ENCODE assay signal across 10 cellular contexts in the genomic region with DNA sequence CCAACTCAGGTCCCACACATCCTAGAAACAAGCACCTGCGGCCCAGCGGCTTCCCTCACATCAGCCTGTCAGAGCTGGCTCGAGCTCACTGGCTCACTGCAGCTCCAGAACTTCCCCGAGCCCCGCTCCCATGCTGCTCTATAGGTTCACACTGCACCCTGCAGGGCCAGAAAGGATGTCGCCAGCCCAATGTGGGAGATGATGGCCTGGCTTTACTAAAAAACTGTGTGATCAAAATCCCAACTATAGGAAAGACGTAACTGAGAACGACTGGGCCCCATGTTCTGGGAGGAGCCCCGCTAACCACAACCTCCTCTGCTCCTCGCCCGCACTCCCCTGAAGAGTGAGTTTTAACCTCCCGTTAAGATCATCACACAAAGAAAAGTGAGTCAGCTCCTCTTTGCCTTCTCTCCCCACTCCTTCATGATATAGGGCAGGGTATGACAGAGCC. TPM values are rescaled to one million over a fixed set of nuclear protein-coding genes. Genes with fewer than 3 reads are reported as not detected.
DNase-seq lines count a peak whose midpoint lies in the region; ATAC-seq, FAIRE-seq and TF ChIP-seq lines count a peak whose summit lies in the region.
"Had no signal": no experiment of that assay in that cellular context is flagged by ENCODE, and none has a peak within 500 bp of the region (broad histone marks: within the 10 kb centered on the region; RNA-seq: fewer than 3 reads in every experiment).

No MANE protein-coding gene starts in this region.

- H3K79me2 ChIP-seq in HepG2 (ENCODE audit: insufficient read depth, low read length) = peaks cover 92% of the 10 kb centered on the region

- peaks cover 70 to 84% (median 76%) of the 10 kb centered on the region in 3 donors for H3K4me1 Mint-ChIP-seq in T-cell
- peaks cover 69% of the 10 kb centered on the region for H3K4me1 Mint-ChIP-seq in stimulated activated effector memory CD8-positive, alpha-beta T cell treated with anti-CD3 and anti-CD28 coated beads, Interleukin-12 subunit alpha, Interleukin-12 subunit beta, amount 100 ng/mL, for 72 hours

- FAIRE-seq in HepG2 (lab: Jason Lieb, UNC) = no peak
- FAIRE-seq: colon had no signal

- TF ChIP-seq POLR2A in HepG2 (IDR thresholded peaks at IDR 0.05; ENCODE audit: insufficient read depth in 1 of 2, low read depth in 2 of 2, low read length in 2 of 2) = no peak

- TF ChIP-seq EP300 in HepG2 (IDR thresholded peaks at IDR 0.05; ENCODE audit: low read depth in 2 of 2, low read length in 2 of 2) (no peak), HepG2 (CRISPR knock-in tag; IDR thresholded peaks at IDR 0.05; ENCODE audit: borderline replicate concordance) (no peak)

- DNase-seq in T-cell (peak; percentile 41 to 75 (median 61)), HepG2 (ENCODE audit: low spot score) (no peak), GM19240 (ENCODE audit: insufficient read length, low spot score) (no peak), HCEC 1CT (no peak)
- DNase-seq in activated effector memory CD4-positive, alpha-beta T cell treated with anti-CD3 and anti-CD28 coated beads, Interleukin-2, amount 50 U/mL, for 16 hours = peak; percentile 90
- DNase-seq in stimulated activated effector memory CD8-positive, alpha-beta T cell treated with anti-CD3 and anti-CD28 coated beads, Interleukin-12 subunit alpha, Interleukin-12 subunit beta, amount 100 ng/mL, for 72 hours (ENCODE audit: low spot score in 2 of 2) = peak; percentile 46 to 86
- DNase-seq: NCI-H1092 treated with DMSO at 0.1 percent for 48 hours had no signal

- no peak overlapping the region; a peak in 1 of 6 replicates for H3K4me3 ChIP-seq in HepG2 (replicated peaks in 1 of 3; ENCODE audit: insufficient read depth in 1 of 3, low read depth in 2 of 3, low read length in 3 of 3)

- peaks cover 88% of the 10 kb centered on the region for H4K20me1 ChIP-seq in HepG2 (ENCODE audit: insufficient read depth, low read length)

- H3K27me3 Mint-ChIP-seq in T-cell = no peaks in the 10 kb centered on the region

- no peaks in the 10 kb centered on the region for H3K9me3 ChIP-seq in HepG2 (ENCODE audit: low read length)

- H3K27ac ChIP-seq in HepG2 (ENCODE audit: extremely low read length, insufficient read depth, low read length) = no peak overlapping the region

- no peak for TF ChIP-seq RAD21 in HepG2 (CRISPR knock-in tag; IDR thresholded peaks at IDR 0.05)

- H3K4me1 ChIP-seq in HepG2 (ENCODE audit: insufficient read depth, low read length) = peaks cover 61% of the 10 kb centered on the region

- no peak for TF ChIP-seq CTCF in HepG2 (CRISPR knock-in tag; IDR thresholded peaks at IDR 0.05)

- H3K4me3 Mint-ChIP-seq in T-cell = peak overlapping the region; percentile 73 to 92 (median 76)
- peak overlapping the region; percentile 89 for H3K4me3 Mint-ChIP-seq in stimulated activated effector memory CD8-positive, alpha-beta T cell treated with anti-CD3 and anti-CD28 coated beads, Interleukin-12 subunit alpha, Interleukin-12 subunit beta, amount 100 ng/mL, for 72 hours

- no peaks in the 10 kb centered on the region for H3K9me3 Mint-ChIP-seq in T-cell
- H3K9me3 Mint-ChIP-seq in stimulated activated effector memory CD8-positive, alpha-beta T cell treated with anti-CD3 and anti-CD28 coated beads, Interleukin-12 subunit alpha, Interleukin-12 subunit beta, amount 100 ng/mL, for 72 hours = no peaks in the 10 kb centered on the region

- intact Hi-C loops in HepG2 (cut with micrococcal nuclease; ENCODE audit: unreplicated experiment) = no loop called here

- ATAC-seq in T-cell (replicated peaks in 1 of 4) = peak; percentile 53 to 67 (median 54)
- ATAC-seq in HepG2 = no peak
- ATAC-seq in stimulated activated effector memory CD8-positive, alpha-beta T cell treated with anti-CD3 and anti-CD28 coated beads, Interleukin-12 subunit alpha, Interleukin-12 subunit beta, amount 100 ng/mL, for 72 hours = peak; percentile 73
- no peak for ATAC-seq in HG03457 (IDR thresholded peaks at IDR 0.05; ENCODE audit: unreplicated experiment)
- no peak for ATAC-seq in HG02571 (IDR thresholded peaks at IDR 0.05; ENCODE audit: unreplicated experiment)

- H3K9ac ChIP-seq in HepG2 (ENCODE audit: insufficient read depth, low read depth, low read length) = no peak overlapping the region

- POLR2A ChIA-PET in T-cell (lab: Charles Lee) (interaction anchor here (0.6 to 1.5 kb wide), 5 partner anchors 9 to 341 kb away, joined by 3 to 9 read pairs (median 5); a partner anchor contains a TSS), HepG2 (lab: Yijun Ruan, JAX) (interaction anchor here (0.8 to 1.8 kb wide), 6 partner anchors 8 to 23 kb away, joined by 3 to 7 read pairs (median 4); a partner anchor contains a TSS)

- no TSS peak for BruUV-seq in HepG2 (replicated peaks; lab: Mats Ljungman, UMichigan)

- H2AFZ ChIP-seq in HepG2 (ENCODE audit: low read length) = no peak overlapping the region

- peaks cover 16 to 71% of the 10 kb centered on the region in 2 experiments for H3K36me3 ChIP-seq in HepG2 (replicated peaks in 1 of 2; ENCODE audit: control insufficient read depth in 1 of 2, insufficient read depth in 2 of 2, low read length in 2 of 2)

- CTCF ChIA-PET in T-cell (lab: Charles Lee) (interaction anchor here (0.9 to 2.7 kb wide), 14 partner anchors 10 to 185 kb away, joined by 3 to 16 read pairs (median 4); a partner anchor contains a TSS), HepG2 (lab: Yijun Ruan, JAX; ENCODE audit: low intra/inter-chr PET ratio, low total read pairs) (no interaction called here)

- H3K36me3 Mint-ChIP-seq in T-cell = peaks cover 17% of the 10 kb centered on the region
- H3K36me3 Mint-ChIP-seq in stimulated activated effector memory CD8-positive, alpha-beta T cell treated with anti-CD3 and anti-CD28 coated beads, Interleukin-12 subunit alpha, Interleukin-12 subunit beta, amount 100 ng/mL, for 72 hours = peaks cover 92% of the 10 kb centered on the region

- peak overlapping the region; percentile 30 for H3K4me2 ChIP-seq in HepG2 (ENCODE audit: low read depth, low read length)

- in situ Hi-C loops in HepG2 (cut with HindIII; ENCODE audit: extremely low pct_ligation_motif_present, low pct_unique_long_range_greater_than_20kb) = no loop called here

- 87% methylated on average over 11 of the region's 12 CpGs for WGBS in HepG2 (ENCODE audit: low lambda C conversion rate)

- peak overlapping the region; percentile 93 to 95 for H3K27ac Mint-ChIP-seq in T-cell
- peak overlapping the region; percentile 98 for H3K27ac Mint-ChIP-seq in stimulated activated effector memory CD8-positive, alpha-beta T cell treated with anti-CD3 and anti-CD28 coated beads, Interleukin-12 subunit alpha, Interleukin-12 subunit beta, amount 100 ng/mL, for 72 hours

- no peaks in the 10 kb centered on the region for H3K27me3 ChIP-seq in HepG2 (ENCODE audit: control insufficient read depth in 1 of 2, insufficient read depth in 2 of 2, low read length in 2 of 2)

RNA-seq across cellular contexts. Expression of a gene that starts 4.6 kb away (rescaled TPM):
- 100 to 1,000 TPM in 4 of 5 donors, 10 to 100 TPM in 1; 73.5 to 114 (median 107) TPM for total RNA-seq in T-cell
- 135 and 265 TPM in 2 replicates for total RNA-seq in HepG2 (2016; rRNA removed; fragmentation: Illumina TruSeq; extraction: Trizol)
- 32.2 and 32.9 TPM in 2 replicates for total RNA-seq in HepG2 (2016; cell fraction: cytosol; rRNA removed; fragmentation: Illumina TruSeq; extraction: Trizol; ENCODE audit: low read depth)
- 115 and 269 TPM in 2 replicates for total RNA-seq in HepG2 (2016; cell fraction: insoluble cytoplasmic fraction; rRNA removed; fragmentation: Illumina TruSeq; extraction: Trizol)
- 110 and 114 TPM in 2 replicates for total RNA-seq in HepG2 (2016; cell fraction: membrane; rRNA removed; fragmentation: Illumina TruSeq; extraction: Trizol)
- total RNA-seq in HepG2 (2016; cell fraction: nucleus; rRNA removed; fragmentation: Illumina TruSeq; extraction: Trizol) = 228 and 275 TPM in 2 replicates
- polyA plus RNA-seq in HepG2 (2011; rRNA removed) = 220 and 224 TPM in 2 replicates
- polyA plus RNA-seq in HepG2 (2011; cell fraction: cytosol; rRNA removed) = 264 and 277 TPM in 2 replicates
- polyA plus RNA-seq in HepG2 (2011; cell fraction: nucleus; rRNA removed) = 180 and 191 TPM in 2 replicates
- polyA plus RNA-seq in HepG2 (2012) = 188 and 224 TPM in 2 replicates
- polyA plus RNA-seq in HepG2 (2016; cell fraction: cytosol; fragmentation: Illumina TruSeq; extraction: Trizol; ENCODE audit: low read depth) = 32.1 and 37.0 TPM in 2 replicates
- 124 and 145 TPM in 2 replicates for polyA plus RNA-seq in HepG2 (2016; cell fraction: insoluble cytoplasmic fraction; fragmentation: Illumina TruSeq; extraction: Trizol; ENCODE audit: low read depth)
- 76.2 and 78.0 TPM in 2 replicates for polyA plus RNA-seq in HepG2 (2016; cell fraction: membrane; fragmentation: Illumina TruSeq; extraction: Trizol; ENCODE audit: low read depth)
- polyA plus RNA-seq in HepG2 (2016; cell fraction: nucleus; fragmentation: Illumina TruSeq; extraction: Trizol; ENCODE audit: insufficient read depth, low read depth) = 397 and 400 TPM in 2 replicates
- polyA minus RNA-seq in HepG2 (2011; rRNA and poly(A)+ RNA removed; ENCODE audit: low replicate concordance) = 375 and 710 TPM in 2 replicates
- polyA minus RNA-seq in HepG2 (2011; cell fraction: cytosol; rRNA and poly(A)+ RNA removed) = 173 and 200 TPM in 2 replicates
- 72.5 and 84.8 TPM in 2 replicates for polyA minus RNA-seq in HepG2 (2011; cell fraction: nucleus; rRNA and poly(A)+ RNA removed)

RNA-seq across cellular contexts. Expression of a gene that starts 4.9 kb away (rescaled TPM):
- total RNA-seq in T-cell (1 to 10 TPM in 2 of 5 donors, under 1 TPM in 3; 0.49 to 1.1 (median 0.70) TPM), HepG2 (2016; rRNA removed; fragmentation: Illumina TruSeq; extraction: Trizol) (1.1 and 2.2 TPM in 2 replicates)
- 3.2 and 4.6 TPM in 2 replicates for total RNA-seq in HepG2 (2016; cell fraction: cytosol; rRNA removed; fragmentation: Illumina TruSeq; extraction: Trizol; ENCODE audit: low read depth)
- 1.6 TPM in 2 replicates for total RNA-seq in HepG2 (2016; cell fraction: insoluble cytoplasmic fraction; rRNA removed; fragmentation: Illumina TruSeq; extraction: Trizol)
- total RNA-seq in HepG2 (2016; cell fraction: membrane; rRNA removed; fragmentation: Illumina TruSeq; extraction: Trizol) = 3.7 and 4.8 TPM in 2 replicates
- 0.53 and 0.75 TPM in 2 replicates for total RNA-seq in HepG2 (2016; cell fraction: nucleus; rRNA removed; fragmentation: Illumina TruSeq; extraction: Trizol)
- 1.5 and 3.8 TPM in 2 replicates for polyA plus RNA-seq in HepG2 (2011; rRNA removed)
- polyA plus RNA-seq in HepG2 (2011; cell fraction: cytosol; rRNA removed) = 2.0 and 2.7 TPM in 2 replicates
- polyA plus RNA-seq in HepG2 (2011; cell fraction: nucleus; rRNA removed) = 0.87 and 3.7 TPM in 2 replicates
- polyA plus RNA-seq in HepG2 (2012) = 3.1 and 4.8 TPM in 2 replicates
- 4.2 and 4.8 TPM in 2 replicates for polyA plus RNA-seq in HepG2 (2016; cell fraction: cytosol; fragmentation: Illumina TruSeq; extraction: Trizol; ENCODE audit: low read depth)
- polyA plus RNA-seq in HepG2 (2016; cell fraction: insoluble cytoplasmic fraction; fragmentation: Illumina TruSeq; extraction: Trizol; ENCODE audit: low read depth) = 1.5 and 2.2 TPM in 2 replicates
- 3.8 and 5.3 TPM in 2 replicates for polyA plus RNA-seq in HepG2 (2016; cell fraction: membrane; fragmentation: Illumina TruSeq; extraction: Trizol; ENCODE audit: low read depth)
- polyA plus RNA-seq in HepG2 (2016; cell fraction: nucleus; fragmentation: Illumina TruSeq; extraction: Trizol; ENCODE audit: insufficient read depth, low read depth) = 1.2 and 2.1 TPM in 2 replicates
- polyA minus RNA-seq in HepG2 (2011; rRNA and poly(A)+ RNA removed; ENCODE audit: low replicate concordance) = 0.56 and 1.5 TPM in 2 replicates
- polyA minus RNA-seq in HepG2 (2011; cell fraction: cytosol; rRNA and poly(A)+ RNA removed) = 0.59 TPM in 1 of 2 replicates, not detected in the other
- 0.77 and 1.1 TPM in 2 replicates for polyA minus RNA-seq in HepG2 (2011; cell fraction: nucleus; rRNA and poly(A)+ RNA removed)

RNA-seq across cellular contexts. Expression of a gene that starts 14.9 kb away (rescaled TPM):
- total RNA-seq in T-cell (10 to 100 TPM; 17.0 to 25.3 (median 24.9) TPM), HepG2 (2016; rRNA removed; fragmentation: Illumina TruSeq; extraction: Trizol) (10.3 and 13.6 TPM in 2 replicates)
- total RNA-seq in HepG2 (2016; cell fraction: cytosol; rRNA removed; fragmentation: Illumina TruSeq; extraction: Trizol; ENCODE audit: low read depth) = 10.3 and 15.8 TPM in 2 replicates
- 12.0 and 12.6 TPM in 2 replicates for total RNA-seq in HepG2 (2016; cell fraction: insoluble cytoplasmic fraction; rRNA removed; fragmentation: Illumina TruSeq; extraction: Trizol)
- total RNA-seq in HepG2 (2016; cell fraction: membrane; rRNA removed; fragmentation: Illumina TruSeq; extraction: Trizol) = 10.0 and 13.9 TPM in 2 replicates
- 4.1 and 4.4 TPM in 2 replicates for total RNA-seq in HepG2 (2016; cell fraction: nucleus; rRNA removed; fragmentation: Illumina TruSeq; extraction: Trizol)
- polyA plus RNA-seq in HepG2 (2011; rRNA removed) = 6.1 and 6.3 TPM in 2 replicates
- polyA plus RNA-seq in HepG2 (2011; cell fraction: cytosol; rRNA removed) = 6.8 and 9.7 TPM in 2 replicates
- 6.6 and 8.7 TPM in 2 replicates for polyA plus RNA-seq in HepG2 (2011; cell fraction: nucleus; rRNA removed)
- polyA plus RNA-seq in HepG2 (2012) = 6.8 and 8.6 TPM in 2 replicates
- polyA plus RNA-seq in HepG2 (2016; cell fraction: cytosol; fragmentation: Illumina TruSeq; extraction: Trizol; ENCODE audit: low read depth) = 14.4 and 20.2 TPM in 2 replicates
- 19.8 and 21.6 TPM in 2 replicates for polyA plus RNA-seq in HepG2 (2016; cell fraction: insoluble cytoplasmic fraction; fragmentation: Illumina TruSeq; extraction: Trizol; ENCODE audit: low read depth)
- 12.6 and 15.8 TPM in 2 replicates for polyA plus RNA-seq in HepG2 (2016; cell fraction: membrane; fragmentation: Illumina TruSeq; extraction: Trizol; ENCODE audit: low read depth)
- 11.3 and 11.9 TPM in 2 replicates for polyA plus RNA-seq in HepG2 (2016; cell fraction: nucleus; fragmentation: Illumina TruSeq; extraction: Trizol; ENCODE audit: insufficient read depth, low read depth)
- polyA minus RNA-seq in HepG2 (2011; rRNA and poly(A)+ RNA removed; ENCODE audit: low replicate concordance) = 3.5 and 24.4 TPM in 2 replicates
- 2.3 and 5.0 TPM in 2 replicates for polyA minus RNA-seq in HepG2 (2011; cell fraction: cytosol; rRNA and poly(A)+ RNA removed)
- polyA minus RNA-seq in HepG2 (2011; cell fraction: nucleus; rRNA and poly(A)+ RNA removed) = 1.6 and 2.3 TPM in 2 replicates

RNA-seq across cellular contexts. Expression of a gene that starts 15.0 kb away (rescaled TPM):
- total RNA-seq in T-cell (10 to 100 TPM; 33.0 to 58.7 (median 58.3) TPM), HepG2 (2016; rRNA removed; fragmentation: Illumina TruSeq; extraction: Trizol) (10.6 and 17.8 TPM in 2 replicates)
- 21.0 and 25.4 TPM in 2 replicates for total RNA-seq in HepG2 (2016; cell fraction: cytosol; rRNA removed; fragmentation: Illumina TruSeq; extraction: Trizol; ENCODE audit: low read depth)
- 9.6 and 18.9 TPM in 2 replicates for total RNA-seq in HepG2 (2016; cell fraction: insoluble cytoplasmic fraction; rRNA removed; fragmentation: Illumina TruSeq; extraction: Trizol)
- 22.4 and 26.0 TPM in 2 replicates for total RNA-seq in HepG2 (2016; cell fraction: membrane; rRNA removed; fragmentation: Illumina TruSeq; extraction: Trizol)
- total RNA-seq in HepG2 (2016; cell fraction: nucleus; rRNA removed; fragmentation: Illumina TruSeq; extraction: Trizol) = 13.9 and 14.0 TPM in 2 replicates
- polyA plus RNA-seq in HepG2 (2011; rRNA removed) = 39.2 and 40.7 TPM in 2 replicates
- polyA plus RNA-seq in HepG2 (2011; cell fraction: cytosol; rRNA removed) = 29.3 and 32.3 TPM in 2 replicates
- 29.7 and 32.0 TPM in 2 replicates for polyA plus RNA-seq in HepG2 (2011; cell fraction: nucleus; rRNA removed)
- polyA plus RNA-seq in HepG2 (2012) = 22.8 and 26.6 TPM in 2 replicates
- 52.7 and 53.1 TPM in 2 replicates for polyA plus RNA-seq in HepG2 (2016; cell fraction: cytosol; fragmentation: Illumina TruSeq; extraction: Trizol; ENCODE audit: low read depth)
- 19.0 and 20.1 TPM in 2 replicates for polyA plus RNA-seq in HepG2 (2016; cell fraction: insoluble cytoplasmic fraction; fragmentation: Illumina TruSeq; extraction: Trizol; ENCODE audit: low read depth)
- 38.1 and 44.5 TPM in 2 replicates for polyA plus RNA-seq in HepG2 (2016; cell fraction: membrane; fragmentation: Illumina TruSeq; extraction: Trizol; ENCODE audit: low read depth)
- 46.1 and 51.6 TPM in 2 replicates for polyA plus RNA-seq in HepG2 (2016; cell fraction: nucleus; fragmentation: Illumina TruSeq; extraction: Trizol; ENCODE audit: insufficient read depth, low read depth)
- 14.4 and 46.3 TPM in 2 replicates for polyA minus RNA-seq in HepG2 (2011; rRNA and poly(A)+ RNA removed; ENCODE audit: low replicate concordance)
- polyA minus RNA-seq in HepG2 (2011; cell fraction: cytosol; rRNA and poly(A)+ RNA removed) = 8.0 and 10.5 TPM in 2 replicates
- 7.1 and 7.5 TPM in 2 replicates for polyA minus RNA-seq in HepG2 (2011; cell fraction: nucleus; rRNA and poly(A)+ RNA removed)

RNA-seq across cellular contexts. Expression of a gene that starts 23.3 kb away (rescaled TPM):
- total RNA-seq in T-cell (1,000 to 10,000 TPM; 2,623 to 2,692 (median 2,659) TPM), HepG2 (2016; rRNA removed; fragmentation: Illumina TruSeq; extraction: Trizol) (2,938 and 3,359 TPM in 2 replicates)
- 3,183 and 3,719 TPM in 2 replicates for total RNA-seq in HepG2 (2016; cell fraction: cytosol; rRNA removed; fragmentation: Illumina TruSeq; extraction: Trizol; ENCODE audit: low read depth)
- 2,895 and 3,215 TPM in 2 replicates for total RNA-seq in HepG2 (2016; cell fraction: insoluble cytoplasmic fraction; rRNA removed; fragmentation: Illumina TruSeq; extraction: Trizol)
- total RNA-seq in HepG2 (2016; cell fraction: membrane; rRNA removed; fragmentation: Illumina TruSeq; extraction: Trizol) = 5,789 and 6,219 TPM in 2 replicates
- 1,151 and 1,198 TPM in 2 replicates for total RNA-seq in HepG2 (2016; cell fraction: nucleus; rRNA removed; fragmentation: Illumina TruSeq; extraction: Trizol)
- polyA plus RNA-seq in HepG2 (2011; rRNA removed) = 2,401 and 2,404 TPM in 2 replicates
- polyA plus RNA-seq in HepG2 (2011; cell fraction: cytosol; rRNA removed) = 3,191 and 3,845 TPM in 2 replicates
- polyA plus RNA-seq in HepG2 (2011; cell fraction: nucleus; rRNA removed) = 1,035 and 1,145 TPM in 2 replicates
- polyA plus RNA-seq in HepG2 (2012) = 2,335 and 2,606 TPM in 2 replicates
- 3,837 and 4,399 TPM in 2 replicates for polyA plus RNA-seq in HepG2 (2016; cell fraction: cytosol; fragmentation: Illumina TruSeq; extraction: Trizol; ENCODE audit: low read depth)
- polyA plus RNA-seq in HepG2 (2016; cell fraction: insoluble cytoplasmic fraction; fragmentation: Illumina TruSeq; extraction: Trizol; ENCODE audit: low read depth) = 3,343 and 3,509 TPM in 2 replicates
- polyA plus RNA-seq in HepG2 (2016; cell fraction: membrane; fragmentation: Illumina TruSeq; extraction: Trizol; ENCODE audit: low read depth) = 6,158 and 6,472 TPM in 2 replicates
- 1,904 and 1,909 TPM in 2 replicates for polyA plus RNA-seq in HepG2 (2016; cell fraction: nucleus; fragmentation: Illumina TruSeq; extraction: Trizol; ENCODE audit: insufficient read depth, low read depth)
- 1,962 and 4,695 TPM in 2 replicates for polyA minus RNA-seq in HepG2 (2011; rRNA and poly(A)+ RNA removed; ENCODE audit: low replicate concordance)
- polyA minus RNA-seq in HepG2 (2011; cell fraction: cytosol; rRNA and poly(A)+ RNA removed) = 853 and 917 TPM in 2 replicates
- 477 and 550 TPM in 2 replicates for polyA minus RNA-seq in HepG2 (2011; cell fraction: nucleus; rRNA and poly(A)+ RNA removed)

Comparison
In these comparisons a context has a peak if more than half of its experiments do, and no peak if none do; other contexts are left out.
1. ATAC-seq: peak in T-cell (4 of 4) and stimulated activated effector memory CD8-positive, alpha-beta T cell treated with anti-CD3 and anti-CD28 coated beads, Interleukin-12 subunit alpha, Interleukin-12 subunit beta, amount 100 ng/mL, for 72 hours (single experiment); none in HepG2 (single experiment), HG03457 (single experiment) and HG02571 (single experiment).
2. DNase-seq: peak in T-cell (34 of 34), activated effector memory CD4-positive, alpha-beta T cell treated with anti-CD3 and anti-CD28 coated beads, Interleukin-2, amount 50 U/mL, for 16 hours (single experiment) and stimulated activated effector memory CD8-positive, alpha-beta T cell treated with anti-CD3 and anti-CD28 coated beads, Interleukin-12 subunit alpha, Interleukin-12 subunit beta, amount 100 ng/mL, for 72 hours (2 of 2); none in HepG2 (single experiment), GM19240 (single experiment) and HCEC 1CT (single experiment).